Comparison of ENCODE assay signal across 2 cellular contexts in genomic region chr16:75197522-75198134, GRCh38.
TF ChIP-seq lines count a peak whose summit lies in the region.

No MANE protein-coding gene starts in this region.

TF ChIP-seq in SK-N-SH, 30 proteins besides CTCF, POLR2A, EP300 and RAD21 (continued from another document):
- TF ChIP-seq PBX3 (IDR thresholded peaks at IDR 0.05) (no peak), SMC3 (IDR thresholded peaks at IDR 0.05; ENCODE audit: low read depth, low read length) (no peak), IRF3 (IDR thresholded peaks at IDR 0.05; ENCODE audit: low read depth, low read length) (no peak), MXI1 (IDR thresholded peaks at IDR 0.05; ENCODE audit: low read depth, low read length) (no peak), GABPA (IDR thresholded peaks at IDR 0.05; ENCODE audit: low read depth) (no peak), FOXJ3 (CRISPR knock-in tag; IDR thresholded peaks at IDR 0.05) (no peak), ELF1 (IDR thresholded peaks at IDR 0.05) (no peak), TEAD4 (IDR thresholded peaks at IDR 0.05; ENCODE audit: borderline replicate concordance, insufficient read depth) (no peak), RXRA (IDR thresholded peaks at IDR 0.05; ENCODE audit: borderline replicate concordance, low read depth) (no peak)

TF ChIP-seq in SK-N-SH treated with all-trans-retinoic acid at 6 μM for 48 hours, 23 proteins besides CTCF, POLR2A, EP300 and RAD21 (continued from another document):
- no peak for TF ChIP-seq POU6F1 (CRISPR knock-in tag; IDR thresholded peaks at IDR 0.05; ENCODE audit: borderline replicate concordance, low read depth)
- no peak for TF ChIP-seq ZNF70 (CRISPR knock-in tag; IDR thresholded peaks at IDR 0.05)
- no peak for TF ChIP-seq GLIS3 (CRISPR knock-in tag; IDR thresholded peaks at IDR 0.05)
- no peak for TF ChIP-seq TOX (CRISPR knock-in tag; IDR thresholded peaks at IDR 0.05; ENCODE audit: borderline replicate concordance)
